In the genomic region with DNA sequence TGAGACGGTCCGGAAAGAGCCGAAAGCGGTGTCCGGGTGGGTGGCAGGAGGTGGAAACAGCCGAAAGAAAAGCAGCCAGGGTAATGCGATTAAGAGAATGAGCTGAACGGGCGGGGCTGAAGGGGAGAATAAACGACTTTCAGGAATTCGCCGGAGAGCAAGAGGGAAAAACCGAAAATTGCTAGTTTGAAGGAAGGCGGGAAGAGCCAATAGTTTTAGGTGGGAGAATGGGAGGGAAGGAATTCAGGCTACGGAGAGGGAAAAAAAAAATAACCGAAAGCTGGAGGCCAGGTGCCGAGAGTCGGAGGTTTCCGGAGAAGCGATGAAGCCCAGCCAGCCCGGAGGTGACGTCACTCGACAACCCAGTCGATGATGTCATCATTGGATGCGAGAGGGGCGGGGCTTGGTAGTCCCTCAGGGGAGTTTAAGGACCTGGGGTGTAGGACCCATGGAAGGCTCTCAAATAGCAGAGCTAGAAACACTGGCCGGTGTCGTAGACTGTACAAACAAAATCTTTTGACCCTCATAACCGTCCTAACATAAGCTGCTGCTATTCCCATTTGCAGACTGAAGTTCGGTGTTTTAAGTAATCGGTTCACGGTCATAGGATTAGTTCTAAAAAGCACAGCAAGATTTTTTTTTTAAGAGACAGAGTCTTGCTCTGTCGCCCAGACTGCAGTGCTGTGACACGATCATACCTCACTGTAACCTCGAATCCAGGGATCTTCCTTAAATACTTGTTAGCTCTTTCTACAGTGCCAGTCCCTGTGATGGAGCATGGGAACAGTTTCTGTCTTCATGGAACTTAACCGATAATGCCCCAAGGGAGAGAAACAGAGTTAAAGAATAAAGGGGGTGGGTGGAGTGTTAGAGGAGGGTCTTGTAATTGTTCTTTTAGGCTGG, we compare ENCODE assay signal across 1 cellular context.
A peak's percentile ranks its signal among the peaks of the same experiment; 100 is the strongest.
TF ChIP-seq lines count a peak whose summit lies in the region.

Gene ZC3H4, minus strand, starts transcription at position 331 of the 903 bp plus-strand sequence. CDS start 1,192 bp downstream, outside the sequence.

TF ChIP-seq in HepG2, 621 proteins besides CTCF, POLR2A, EP300 and RAD21 (continued from another document and continues in another):
- no peak for TF ChIP-seq ZNF512B (CRISPR knock-in tag; IDR thresholded peaks at IDR 0.05; ENCODE audit: borderline replicate concordance)
- no peak for TF ChIP-seq ZNF367 (CRISPR knock-in tag; IDR thresholded peaks at IDR 0.05; ENCODE audit: borderline replicate concordance)
- TF ChIP-seq ZNF136 (CRISPR knock-in tag; IDR thresholded peaks at IDR 0.05; ENCODE audit: low read depth): 0 out of 2 replicates have a peak, but pooled peaks have one; percentile 3
- TF ChIP-seq NFIC (IDR thresholded peaks at IDR 0.05; ENCODE audit: low read length): 0 out of 2 replicates have a peak, but pooled peaks have one; percentile 12
- TF ChIP-seq CEBPB (IDR thresholded peaks at IDR 0.05; ENCODE audit: borderline replicate concordance, low read depth, low read length): peak; percentile 69; the same call in 1 of the 2 replicates
- TF ChIP-seq ZNF362 (CRISPR knock-in tag; IDR thresholded peaks at IDR 0.05; ENCODE audit: borderline replicate concordance): 0 out of 2 replicates have a peak, but pooled peaks have one; percentile 30
- TF ChIP-seq TRAFD1 (CRISPR knock-in tag; IDR thresholded peaks at IDR 0.05; ENCODE audit: borderline replicate concordance): peak; percentile 42; the same call in 1 of the 2 replicates
- TF ChIP-seq ZFP82 (CRISPR knock-in tag; IDR thresholded peaks at IDR 0.05; ENCODE audit: borderline replicate concordance): peak; percentile 34; the same call in 1 of the 2 replicates
- TF ChIP-seq JUN (CRISPR knock-in tag; IDR thresholded peaks at IDR 0.05): peak; percentile 86
- TF ChIP-seq GMEB2 (CRISPR knock-in tag; IDR thresholded peaks at IDR 0.05; ENCODE audit: low read depth): no peak; the same call in 1 of the 2 replicates
- no peak for TF ChIP-seq TCF12 (IDR thresholded peaks at IDR 0.05)
- TF ChIP-seq TCF12 (CRISPR knock-in tag; IDR thresholded peaks at IDR 0.05): no peak
- TF ChIP-seq, protein P1, sequence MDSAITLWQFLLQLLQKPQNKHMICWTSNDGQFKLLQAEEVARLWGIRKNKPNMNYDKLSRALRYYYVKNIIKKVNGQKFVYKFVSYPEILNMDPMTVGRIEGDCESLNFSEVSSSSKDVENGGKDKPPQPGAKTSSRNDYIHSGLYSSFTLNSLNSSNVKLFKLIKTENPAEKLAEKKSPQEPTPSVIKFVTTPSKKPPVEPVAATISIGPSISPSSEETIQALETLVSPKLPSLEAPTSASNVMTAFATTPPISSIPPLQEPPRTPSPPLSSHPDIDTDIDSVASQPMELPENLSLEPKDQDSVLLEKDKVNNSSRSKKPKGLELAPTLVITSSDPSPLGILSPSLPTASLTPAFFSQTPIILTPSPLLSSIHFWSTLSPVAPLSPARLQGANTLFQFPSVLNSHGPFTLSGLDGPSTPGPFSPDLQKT (CRISPR knock-in tag; IDR thresholded peaks at IDR 0.05; ENCODE audit: borderline replicate concordance): no peak
- no peak for TF ChIP-seq PBX2 (CRISPR knock-in tag; IDR thresholded peaks at IDR 0.05)
- TF ChIP-seq, protein P2, sequence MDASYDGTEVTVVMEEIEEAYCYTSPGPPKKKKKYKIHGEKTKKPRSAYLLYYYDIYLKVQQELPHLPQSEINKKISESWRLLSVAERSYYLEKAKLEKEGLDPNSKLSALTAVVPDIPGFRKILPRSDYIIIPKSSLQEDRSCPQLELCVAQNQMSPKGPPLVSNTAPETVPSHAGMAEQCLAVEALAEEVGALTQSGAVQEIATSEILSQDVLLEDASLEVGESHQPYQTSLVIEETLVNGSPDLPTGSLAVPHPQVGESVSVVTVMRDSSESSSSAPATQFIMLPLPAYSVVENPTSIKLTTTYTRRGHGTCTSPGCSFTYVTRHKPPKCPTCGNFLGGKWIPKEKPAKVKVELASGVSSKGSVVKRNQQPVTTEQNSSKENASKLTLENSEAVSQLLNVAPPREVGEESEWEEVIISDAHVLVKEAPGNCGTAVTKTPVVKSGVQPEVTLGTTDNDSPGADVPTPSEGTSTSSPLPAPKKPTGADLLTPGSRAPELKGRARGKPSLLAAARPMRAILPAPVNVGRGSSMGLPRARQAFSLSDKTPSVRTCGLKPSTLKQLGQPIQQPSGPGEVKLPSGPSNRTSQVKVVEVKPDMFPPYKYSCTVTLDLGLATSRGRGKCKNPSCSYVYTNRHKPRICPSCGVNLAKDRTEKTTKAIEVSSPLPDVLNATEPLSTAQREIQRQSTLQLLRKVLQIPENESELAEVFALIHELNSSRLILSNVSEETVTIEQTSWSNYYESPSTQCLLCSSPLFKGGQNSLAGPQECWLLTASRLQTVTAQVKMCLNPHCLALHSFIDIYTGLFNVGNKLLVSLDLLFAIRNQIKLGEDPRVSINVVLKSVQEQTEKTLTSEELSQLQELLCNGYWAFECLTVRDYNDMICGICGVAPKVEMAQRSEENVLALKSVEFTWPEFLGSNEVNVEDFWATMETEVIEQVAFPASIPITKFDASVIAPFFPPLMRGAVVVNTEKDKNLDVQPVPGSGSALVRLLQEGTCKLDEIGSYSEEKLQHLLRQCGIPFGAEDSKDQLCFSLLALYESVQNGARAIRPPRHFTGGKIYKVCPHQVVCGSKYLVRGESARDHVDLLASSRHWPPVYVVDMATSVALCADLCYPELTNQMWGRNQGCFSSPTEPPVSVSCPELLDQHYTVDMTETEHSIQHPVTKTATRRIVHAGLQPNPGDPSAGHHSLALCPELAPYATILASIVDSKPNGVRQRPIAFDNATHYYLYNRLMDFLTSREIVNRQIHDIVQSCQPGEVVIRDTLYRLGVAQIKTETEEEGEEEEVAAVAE (CRISPR knock-in tag; IDR thresholded peaks at IDR 0.05; ENCODE audit: borderline replicate concordance): 0 out of 2 replicates have a peak, but pooled peaks have one; percentile 1
- TF ChIP-seq ZNF326 (CRISPR knock-in tag; IDR thresholded peaks at IDR 0.05; ENCODE audit: borderline replicate concordance): no peak
- TF ChIP-seq, protein P3, sequence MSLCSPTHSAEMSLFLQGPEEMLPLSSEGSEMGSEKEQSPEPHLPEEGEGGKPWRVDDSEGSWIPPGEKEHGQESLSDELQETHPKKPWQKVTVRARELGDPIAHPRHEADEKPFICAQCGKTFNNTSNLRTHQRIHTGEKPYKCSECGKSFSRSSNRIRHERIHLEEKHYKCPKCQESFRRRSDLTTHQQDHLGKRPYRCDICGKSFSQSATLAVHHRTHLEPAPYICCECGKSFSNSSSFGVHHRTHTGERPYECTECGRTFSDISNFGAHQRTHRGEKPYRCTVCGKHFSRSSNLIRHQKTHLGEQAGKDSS (CRISPR knock-in tag; IDR thresholded peaks at IDR 0.05; ENCODE audit: borderline replicate concordance, low read depth): 0 out of 2 replicates have a peak, but pooled peaks have one; percentile 17
- TF ChIP-seq, protein P4, sequence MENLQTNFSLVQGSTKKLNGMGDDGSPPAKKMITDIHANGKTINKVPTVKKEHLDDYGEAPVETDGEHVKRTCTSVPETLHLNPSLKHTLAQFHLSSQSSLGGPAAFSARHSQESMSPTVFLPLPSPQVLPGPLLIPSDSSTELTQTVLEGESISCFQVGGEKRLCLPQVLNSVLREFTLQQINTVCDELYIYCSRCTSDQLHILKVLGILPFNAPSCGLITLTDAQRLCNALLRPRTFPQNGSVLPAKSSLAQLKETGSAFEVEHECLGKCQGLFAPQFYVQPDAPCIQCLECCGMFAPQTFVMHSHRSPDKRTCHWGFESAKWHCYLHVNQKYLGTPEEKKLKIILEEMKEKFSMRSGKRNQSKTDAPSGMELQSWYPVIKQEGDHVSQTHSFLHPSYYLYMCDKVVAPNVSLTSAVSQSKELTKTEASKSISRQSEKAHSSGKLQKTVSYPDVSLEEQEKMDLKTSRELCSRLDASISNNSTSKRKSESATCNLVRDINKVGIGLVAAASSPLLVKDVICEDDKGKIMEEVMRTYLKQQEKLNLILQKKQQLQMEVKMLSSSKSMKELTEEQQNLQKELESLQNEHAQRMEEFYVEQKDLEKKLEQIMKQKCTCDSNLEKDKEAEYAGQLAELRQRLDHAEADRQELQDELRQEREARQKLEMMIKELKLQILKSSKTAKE (CRISPR knock-in tag; IDR thresholded peaks at IDR 0.05; ENCODE audit: borderline replicate concordance): no peak
- peak; percentile 77; the same call in 1 of the 2 replicates for TF ChIP-seq ARID2 (CRISPR knock-in tag; IDR thresholded peaks at IDR 0.05; ENCODE audit: borderline replicate concordance)
- 0 out of 2 replicates have a peak, but pooled peaks have one; percentile 17 for TF ChIP-seq NCOA2 (CRISPR knock-in tag; IDR thresholded peaks at IDR 0.05)
- TF ChIP-seq PAF1 (CRISPR knock-in tag; IDR thresholded peaks at IDR 0.05): no peak
- peak; percentile 45 for TF ChIP-seq PHF21A (CRISPR knock-in tag; IDR thresholded peaks at IDR 0.05)
- 0 out of 3 replicates have a peak, but pooled peaks have one; percentile 8 for TF ChIP-seq MXI1 (IDR thresholded peaks at IDR 0.05; ENCODE audit: borderline replicate concordance, low read depth, low read length)
- TF ChIP-seq SNAI1 (CRISPR knock-in tag; IDR thresholded peaks at IDR 0.05; ENCODE audit: borderline replicate concordance): no peak
- no peak for TF ChIP-seq DBP (CRISPR knock-in tag; IDR thresholded peaks at IDR 0.05; ENCODE audit: not compliant biosample characterization)
- TF ChIP-seq MAFG (CRISPR knock-in tag; IDR thresholded peaks at IDR 0.05): no peak
